16 cellular contexts compared by ENCODE assay signal in genomic region chr2:241975593-241976284, GRCh38.
"Had no signal": no experiment of that assay in that cellular context is flagged by ENCODE, and none has a peak within 500 bp of the region (broad histone marks: within the 10 kb centered on the region; RNA-seq: fewer than 3 reads in every experiment).

No MANE protein-coding gene starts in this region.

- H3K4me3 ChIP-seq: dorsolateral prefrontal cortex, upper lobe of left lung had no signal

- H3K4me1 ChIP-seq: upper lobe of left lung had no signal

- H3K27ac ChIP-seq: brain microvascular endothelial cell, dorsolateral prefrontal cortex, upper lobe of left lung, WERI-Rb-1 had no signal

- H3K27me3 ChIP-seq: brain microvascular endothelial cell, dorsolateral prefrontal cortex, upper lobe of left lung had no signal

- H3K36me3 ChIP-seq: brain microvascular endothelial cell, upper lobe of left lung had no signal

- H3K9me3 ChIP-seq: upper lobe of left lung had no signal

- DNase-seq: activated CD4-positive, alpha-beta T cell treated with anti-CD3 and anti-CD28 coated beads for 4 hours; activated CD8-positive, alpha-beta memory T cell treated with anti-CD3 and anti-CD28 coated beads, Interleukin-2, amount 50 U/mL, for 4 hours; activated CD8-positive, alpha-beta T cell treated with anti-CD3 and anti-CD28 coated beads for 36 hours; activated naive CD4-positive, alpha-beta T cell treated with Interleukin-2 at 50 U/mL for 16 hours; brain microvascular endothelial cell; hypothalamus; left cardiac atrium; mammary epithelial cell; natural killer cell; nucleus accumbens; stimulated activated CD4-positive, alpha-beta T cell treated with anti-CD3 and anti-CD28 coated beads, Interleukin-2, amount 100 ng/mL, for 48 hours; T-cell; T1000; WERI-Rb-1 had no signal
